ENCODE assay signal across 8 cellular contexts in the genomic region with DNA sequence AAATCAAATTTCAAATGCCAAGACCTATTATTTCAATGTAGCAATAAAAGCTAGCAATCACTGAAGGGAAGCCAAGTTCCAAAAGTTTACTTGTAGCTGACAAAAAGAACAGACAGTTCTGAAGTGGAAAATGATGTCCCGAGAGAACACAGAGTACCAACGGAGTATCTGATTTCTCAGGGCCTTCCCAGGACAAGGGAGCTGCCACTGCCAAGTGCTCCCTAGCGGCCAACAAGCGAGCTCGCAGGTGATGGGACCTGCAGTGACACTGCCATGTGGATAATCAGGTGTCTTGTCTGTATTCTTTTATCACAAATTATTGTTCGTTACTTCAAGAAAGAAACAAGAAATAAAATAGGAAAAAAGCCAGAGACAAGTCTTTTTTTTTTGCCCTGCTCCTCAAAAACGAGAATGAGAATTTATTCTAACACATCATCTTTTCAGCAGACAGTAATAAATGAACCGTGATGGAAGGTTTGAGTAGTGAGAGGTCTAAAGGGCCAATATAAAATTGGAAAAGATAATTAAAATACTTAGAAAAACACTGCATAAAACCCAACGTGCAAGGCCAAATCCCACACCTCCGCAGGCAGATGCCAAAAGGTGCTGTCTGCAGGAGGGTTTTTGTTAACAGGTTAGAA.
A peak's percentile ranks its signal among the peaks of the same experiment; 100 is the strongest.
DNase-seq lines count a peak whose midpoint lies in the region; ATAC-seq and TF ChIP-seq lines count a peak whose summit lies in the region.

No MANE protein-coding gene starts in this region.

- peaks cover 0 to 14% (median 0%) of the 10 kb centered on the region in 9 donors for H3K36me3 ChIP-seq in heart right ventricle
- H3K36me3 ChIP-seq in testis (ENCODE audit: low read depth, missing control alignments) = no peaks in the 10 kb centered on the region

- TF ChIP-seq CTCF in RWPE1 (conservative IDR thresholded peaks at IDR 0.05; ENCODE audit: low read depth) (no peak), heart right ventricle (IDR thresholded peaks at IDR 0.05) (peak in 7 of 9 donors; percentile 16 to 52 (median 29)), testis (IDR thresholded peaks at IDR 0.05) (peak; percentile 52 to 69 (median 65))

- CTCF ChIA-PET in RWPE1 (lab: Yijun Ruan, JAX) = no interaction called here

- POLR2A ChIA-PET in RWPE1 (lab: Yijun Ruan, JAX; ENCODE audit: low non-redundant PET) = no interaction called here

- ATAC-seq in heart right ventricle = peak in 6 of 8 donors; percentile 55 to 93 (median 75)
- no peak for ATAC-seq in GM18498 (IDR thresholded peaks at IDR 0.05; ENCODE audit: unreplicated experiment)

- intact Hi-C loops in heart right ventricle (cut with DNase I) = loop anchor here in 1 of 10 donors (10.0 kb wide), 1 partner anchor 292 kb away; no protein-coding TSS in a partner anchor
- intact Hi-C loops in testis (cut with DNase I; ENCODE audit: low total_unique reads) = no loop called here

- 51 to 55% methylated on average over 10 of the region's 10 CpGs for WGBS in heart right ventricle, 2 donors
- 28 to 36% methylated on average over 10 of the region's 10 CpGs for WGBS in testis, 2 donors

- TF ChIP-seq POLR2A in testis (IDR thresholded peaks at IDR 0.05) = no peak

- no peaks in the 10 kb centered on the region for H3K27me3 ChIP-seq in heart right ventricle
- H3K27me3 ChIP-seq in testis = no peaks in the 10 kb centered on the region

- H3K4me3 ChIP-seq in heart right ventricle (no peak overlapping the region), testis (no peak overlapping the region)

- H3K27ac ChIP-seq in RWPE1 = peak overlapping the region; percentile 42
- no peak overlapping the region for H3K27ac ChIP-seq in heart right ventricle
- peak overlapping the region; percentile 39 to 53 for H3K27ac ChIP-seq in testis

- no peaks in the 10 kb centered on the region for H3K9me3 ChIP-seq in heart right ventricle
- no peaks in the 10 kb centered on the region for H3K9me3 ChIP-seq in testis

- DNase-seq in NCI-H2081 (lab: John Stamatoyannopoulos, UW) = peak; percentile 58 to 61
- no peak for DNase-seq in NCI-H2081 treated with DMSO at 0.1 percent for 48 hours (lab: John Stamatoyannopoulos, UW)
- no peak for DNase-seq in RWPE1 (ENCODE audit: low spot score)
- DNase-seq in heart right ventricle = peak; percentile 8 to 26
- peak; percentile 84 for DNase-seq in testis
- no peak for DNase-seq in activated effector memory CD4-positive, alpha-beta T cell treated with Interleukin-2 at 50 U/mL for 16 hours
- no peak for DNase-seq in NCI-H526 (lab: John Stamatoyannopoulos, UW)

- H3K4me1 ChIP-seq in heart right ventricle (peaks cover 0 to 6% (median 0%) of the 10 kb centered on the region in 9 donors), testis (peaks cover 16% of the 10 kb centered on the region)

Comparison
In these comparisons a context has a peak if more than half of its experiments do, and no peak if none do; other contexts are left out.
1. DNase-seq: peak in NCI-H2081 (2 of 2), heart right ventricle (2 of 2) and testis (single experiment); none in NCI-H2081 treated with DMSO at 0.1 percent for 48 hours (single experiment), RWPE1 (single experiment), activated effector memory CD4-positive, alpha-beta T cell treated with Interleukin-2 at 50 U/mL for 16 hours (single experiment) and NCI-H526 (0 of 2).
2. H3K27ac ChIP-seq: peak in RWPE1 (single experiment) and testis (2 of 2); none in heart right ventricle (0 of 10).